Comparison of ENCODE assay signal across 9 cellular contexts in the genomic region with DNA sequence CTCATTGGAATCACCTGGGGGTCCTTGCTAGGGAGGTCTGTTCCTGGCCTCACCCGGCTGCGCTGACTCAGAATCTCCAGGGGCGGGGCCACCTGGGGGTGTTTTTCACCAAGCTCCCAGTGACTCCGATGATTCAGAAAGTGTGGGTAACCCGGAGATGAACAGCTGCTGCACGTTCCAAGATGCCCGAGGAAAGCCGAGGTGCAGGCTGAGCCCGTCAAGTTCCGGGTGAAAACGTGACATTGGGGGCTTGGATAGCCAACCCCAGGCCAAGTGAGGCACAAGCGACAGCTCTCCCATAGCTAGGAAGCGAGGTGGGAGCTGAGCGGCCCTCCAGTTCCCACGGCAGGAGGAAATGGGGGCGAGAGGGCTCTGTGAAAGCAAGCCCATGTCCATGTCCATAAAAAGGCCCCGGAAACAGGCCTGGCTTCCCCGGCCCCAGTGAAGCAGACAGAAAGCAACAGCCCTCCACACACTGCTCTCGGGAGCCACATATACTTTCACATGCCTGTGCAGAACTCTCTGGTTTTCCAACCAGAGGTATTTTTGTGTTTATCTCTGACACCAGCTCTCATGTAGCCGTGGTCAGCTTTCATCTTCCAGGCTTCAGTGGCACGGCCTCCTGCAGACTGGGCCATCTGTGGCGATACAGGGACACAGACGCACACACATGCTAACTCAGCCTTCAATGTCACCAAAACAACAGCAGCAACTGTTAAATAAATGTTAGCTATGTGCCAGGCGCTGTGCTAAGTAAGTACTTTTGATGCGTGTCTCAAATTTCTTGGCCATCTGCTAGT.
DNase-seq lines count a peak whose midpoint lies in the region; TF ChIP-seq lines count a peak whose summit lies in the region.
"Had no signal": no experiment of that assay in that cellular context is flagged by ENCODE, and none has a peak within 500 bp of the region (broad histone marks: within the 10 kb centered on the region; RNA-seq: fewer than 3 reads in every experiment).

No MANE protein-coding gene starts in this region.

- H3K36me3 Mint-ChIP-seq in HFFc6 (ENCODE audit: low read depth), result no peaks in the 10 kb centered on the region

- no peaks in the 10 kb centered on the region for H3K9me3 ChIP-seq in skeletal muscle tissue (ENCODE audit: control insufficient read depth in 3 of 3, low read length in 3 of 3)
- H3K9me3 ChIP-seq: tibial nerve had no signal

- no peaks in the 10 kb centered on the region for H3K27me3 ChIP-seq in skeletal muscle tissue (ENCODE audit: control insufficient read depth in 3 of 3, insufficient read depth in 3 of 3, low read length in 3 of 3)
- H3K27me3 ChIP-seq: tibial nerve had no signal

- no peaks in the 10 kb centered on the region for H3K36me3 ChIP-seq in skeletal muscle tissue (ENCODE audit: control insufficient read depth in 3 of 3, insufficient read depth in 3 of 3, low read length in 3 of 3)
- H3K36me3 ChIP-seq: tibial nerve had no signal

- H3K27me3 Mint-ChIP-seq in HFFc6 (ENCODE audit: insufficient read depth), result no peaks in the 10 kb centered on the region

- H3K4me1 ChIP-seq in skeletal muscle tissue (ENCODE audit: control insufficient read depth in 3 of 3, insufficient read depth in 3 of 3, low read length in 3 of 3), result peaks cover 0 to 5% (median 2%) of the 10 kb centered on the region in 3 donors

- no peak for TF ChIP-seq CTCF in HFFc6 (IDR thresholded peaks at IDR 0.05)

- DNase-seq in HFFc6, result peak; percentile 38
- peak; percentile 43 to 47 for DNase-seq in SHP77 (lab: John Stamatoyannopoulos, UW)
- DNase-seq in fibroblast of gingiva (ENCODE audit: low read depth), result peak; percentile 55
- no peak for DNase-seq in NCI-H526 (lab: John Stamatoyannopoulos, UW)
- no peak for DNase-seq in NOMO-1 treated with dmso at 0.1 percent for 144 hours (lab: John Stamatoyannopoulos, UW; ENCODE audit: unreplicated experiment)
- DNase-seq in activated CD8-positive, alpha-beta memory T cell treated with anti-CD3 and anti-CD28 coated beads, Interleukin-2, amount 50 U/mL, for 4 hours, result no peak
- DNase-seq: activated CD4-positive, alpha-beta T cell treated with anti-CD3 and anti-CD28 coated beads, Interleukin-2, amount 50 U/mL, for 48 hours had no signal

- peaks cover 17% of the 10 kb centered on the region for H3K4me1 Mint-ChIP-seq in HFFc6 (ENCODE audit: low read depth)

- peak overlapping the region; percentile 61 for H3K4me3 Mint-ChIP-seq in HFFc6

- peak overlapping the region in 1 of 3 donors; percentile 38 for H3K4me3 ChIP-seq in skeletal muscle tissue (ENCODE audit: low read length in 3 of 3)
- H3K4me3 ChIP-seq: tibial nerve had no signal

- peak overlapping the region; percentile 13 for H3K27ac ChIP-seq in skeletal muscle tissue (ENCODE audit: low read depth, low read length)

- H3K9ac ChIP-seq in skeletal muscle tissue (ENCODE audit: low read depth in 1 of 3, low read length in 3 of 3), result peak overlapping the region in 2 of 3 donors; percentile 45 to 50

- H3K9me3 Mint-ChIP-seq in HFFc6, result no peaks in the 10 kb centered on the region

- H3K27ac Mint-ChIP-seq in HFFc6, result peak overlapping the region; percentile 89

Comparison
In these comparisons a context has a peak if more than half of its experiments do, and no peak if none do; other contexts are left out.
1. DNase-seq: peak in HFFc6 (single experiment), SHP77 (2 of 2) and fibroblast of gingiva (single experiment); none in NCI-H526 (0 of 2), NOMO-1 treated with dmso at 0.1 percent for 144 hours (single experiment) and activated CD8-positive, alpha-beta memory T cell treated with anti-CD3 and anti-CD28 coated beads, Interleukin-2, amount 50 U/mL, for 4 hours (single experiment).